1 cellular context compared by ENCODE assay signal in genomic region chr20:43541214-43541613, GRCh38.
A peak's percentile ranks its signal among the peaks of the same experiment; 100 is the strongest.
TF ChIP-seq lines count a peak whose summit lies in the region.

No MANE protein-coding gene starts in this region.

TF ChIP-seq in K562, 482 proteins besides CTCF, POLR2A, EP300 and RAD21:
- TF ChIP-seq ZNF785 (CRISPR knock-in tag; IDR thresholded peaks at IDR 0.05) = no peak
- no peak for TF ChIP-seq ZNF445 (CRISPR knock-in tag; IDR thresholded peaks at IDR 0.05; ENCODE audit: low read depth)
- no peak for TF ChIP-seq SRSF3 (IDR thresholded peaks at IDR 0.05; ENCODE audit: insufficient read depth, low read length)
- TF ChIP-seq SMARCC2 (IDR thresholded peaks at IDR 0.05; ENCODE audit: low read depth) = no peak
- TF ChIP-seq LEF1 (IDR thresholded peaks at IDR 0.05) = no peak
- TF ChIP-seq OTX1 (CRISPR knock-in tag; IDR thresholded peaks at IDR 0.05) = no peak
- TF ChIP-seq SIRT6 (IDR thresholded peaks at IDR 0.05; ENCODE audit: low read depth, low read length) = no peak
- no peak for TF ChIP-seq KHSRP (IDR thresholded peaks at IDR 0.05)
- peak; percentile 52 for TF ChIP-seq CBFA2T3 (IDR thresholded peaks at IDR 0.05)
- TF ChIP-seq PCBP2 (IDR thresholded peaks at IDR 0.05; ENCODE audit: low read depth, low read length, poor library complexity, severe bottlenecking) = no peak
- TF ChIP-seq CGGBP1 (CRISPR knock-in tag; IDR thresholded peaks at IDR 0.05) = no peak
- TF ChIP-seq NR2C1 (IDR thresholded peaks at IDR 0.05) = no peak
- no peak for TF ChIP-seq NR2C1 (tag; IDR thresholded peaks at IDR 0.05)
- no peak for TF ChIP-seq ZNF639 (CRISPR knock-in tag; conservative IDR thresholded peaks at IDR 0.05 in 1 of 2, IDR thresholded peaks at IDR 0.05 in 1 of 2)
- no peak for TF ChIP-seq ZNF79 (CRISPR knock-in tag; IDR thresholded peaks at IDR 0.05; ENCODE audit: low read depth)
- no peak for TF ChIP-seq SMARCA5 (IDR thresholded peaks at IDR 0.05)
- no peak for TF ChIP-seq ZNF436 (CRISPR knock-in tag; IDR thresholded peaks at IDR 0.05)
- TF ChIP-seq SMARCB1 (IDR thresholded peaks at IDR 0.05; ENCODE audit: insufficient read length, low read depth) = no peak
- no peak for TF ChIP-seq HOMEZ (CRISPR knock-in tag; IDR thresholded peaks at IDR 0.05)
- TF ChIP-seq ZBTB17 (CRISPR knock-in tag; IDR thresholded peaks at IDR 0.05) = no peak
- TF ChIP-seq NBN (IDR thresholded peaks at IDR 0.05; ENCODE audit: low read depth) = no peak
- no peak for TF ChIP-seq THAP12 (CRISPR knock-in tag; IDR thresholded peaks at IDR 0.05)
- no peak for TF ChIP-seq MAFG (tag; conservative IDR thresholded peaks at IDR 0.05)
- no peak for TF ChIP-seq SAFB (IDR thresholded peaks at IDR 0.05; ENCODE audit: borderline replicate concordance, low read depth, low read length)
- TF ChIP-seq NCOR1 (IDR thresholded peaks at IDR 0.05) = peak; percentile 22; the same call in 1 of the 2 replicates
- no peak for TF ChIP-seq ZNF217 (CRISPR knock-in tag; IDR thresholded peaks at IDR 0.05)
- no peak for TF ChIP-seq TEAD1 (CRISPR knock-in tag; IDR thresholded peaks at IDR 0.05)
- no peak for TF ChIP-seq ESRRB (CRISPR knock-in tag; IDR thresholded peaks at IDR 0.05; ENCODE audit: borderline replicate concordance)
- TF ChIP-seq ZNF253 (CRISPR knock-in tag; conservative IDR thresholded peaks at IDR 0.05) = no peak
- TF ChIP-seq TCF3 (CRISPR knock-in tag; IDR thresholded peaks at IDR 0.05) = peak; percentile 48
- TF ChIP-seq MEF2A (IDR thresholded peaks at IDR 0.05; ENCODE audit: control insufficient read depth, low read depth, low read length) = no peak
- TF ChIP-seq ZNF324 (CRISPR knock-in tag; IDR thresholded peaks at IDR 0.05) = no peak
- no peak for TF ChIP-seq KLF10 (CRISPR knock-in tag; IDR thresholded peaks at IDR 0.05)
- peak; percentile 21 to 52; a peak in 3 of 4 replicates for TF ChIP-seq KDM1A (IDR thresholded peaks at IDR 0.05)
- no peak for TF ChIP-seq SMARCE1 (IDR thresholded peaks at IDR 0.05)
- TF ChIP-seq TAL1 (IDR thresholded peaks at IDR 0.05) = no peak
- no peak for TF ChIP-seq ARNT (IDR thresholded peaks at IDR 0.05)
- no peak for TF ChIP-seq EWSR1 (IDR thresholded peaks at IDR 0.05; ENCODE audit: borderline replicate concordance, low read depth, partially characterized antibody)
- TF ChIP-seq CREB1 (IDR thresholded peaks at IDR 0.05) = no peak
- no peak for TF ChIP-seq CREB1 (CRISPR knock-in tag; IDR thresholded peaks at IDR 0.05)
- 0 out of 2 replicates have a peak, but pooled peaks have one; percentile 25 for TF ChIP-seq FOSL1 (tag; conservative IDR thresholded peaks at IDR 0.05)
- no peak for TF ChIP-seq ZNF561 (CRISPR knock-in tag; conservative IDR thresholded peaks at IDR 0.05)
- TF ChIP-seq HEY1 (CRISPR knock-in tag; IDR thresholded peaks at IDR 0.05; ENCODE audit: borderline replicate concordance) = no peak
- TF ChIP-seq ZKSCAN1 (IDR thresholded peaks at IDR 0.05; ENCODE audit: low read depth, low read length) = no peak
- TF ChIP-seq CEBPG (CRISPR knock-in tag; IDR thresholded peaks at IDR 0.05) = no peak
- TF ChIP-seq CEBPG (tag; conservative IDR thresholded peaks at IDR 0.05 in 1 of 2, IDR thresholded peaks at IDR 0.05 in 1 of 2) = peak in 1 of 2 experiments; percentile 53; a peak in 1 of 4 replicates
